32 cellular contexts compared by ENCODE assay signal in the genomic region with DNA sequence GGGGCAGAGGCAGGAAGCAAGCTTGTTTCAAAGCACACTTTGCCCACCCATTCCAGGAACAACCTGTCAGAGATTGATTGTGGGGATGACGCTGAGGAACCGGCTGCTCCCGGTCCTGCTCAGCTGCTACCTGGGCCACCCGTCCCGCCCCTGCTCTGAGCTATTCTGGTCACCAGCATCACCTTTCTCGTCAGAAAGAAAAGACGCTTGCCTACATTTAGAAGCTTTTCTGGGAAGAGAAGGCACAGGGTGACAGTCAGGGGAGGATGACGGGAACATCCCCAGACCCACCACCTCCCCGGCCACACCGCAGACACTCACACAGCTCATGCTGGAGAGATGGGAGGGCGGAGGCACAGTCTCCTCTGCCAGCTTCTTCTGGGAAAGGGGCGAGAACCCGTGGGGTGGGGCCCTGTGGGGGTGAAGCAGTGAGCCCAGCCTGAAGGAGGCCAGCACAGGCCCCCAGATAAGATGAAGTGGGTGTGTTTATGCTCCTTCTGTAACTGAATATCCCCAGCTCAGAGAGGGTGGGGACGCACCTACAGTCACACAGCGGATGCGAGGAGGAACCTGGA.
"Had no signal": no experiment of that assay in that cellular context is flagged by ENCODE, and none has a peak within 500 bp of the region (broad histone marks: within the 10 kb centered on the region; RNA-seq: fewer than 3 reads in every experiment).

No MANE protein-coding gene starts in this region.

- H3K4me1 ChIP-seq: ascending aorta, breast epithelium, esophagus squamous epithelium had no signal

- DNase-seq: activated B cell treated with CpG ODN at 0.5 μM for 24 hours; activated CD4-positive, alpha-beta memory T cell treated with anti-CD3 and anti-CD28 coated beads for 36 hours; activated CD4-positive, alpha-beta T cell treated with anti-CD3 and anti-CD28 coated beads, Interleukin-2, amount 10 ng/mL, durations not matched to agents 24 days and 14 days; activated CD8-positive, alpha-beta memory T cell treated with anti-CD3 and anti-CD28 coated beads, Interleukin-2, amount 10 ng/mL, durations not matched to agents 7 days and 5 days; activated CD8-positive, alpha-beta memory T cell treated with anti-CD3 and anti-CD28 coated beads, Interleukin-2, amount 50 U/mL, for 4 hours; activated CD8-positive, alpha-beta T cell treated with anti-CD3 and anti-CD28 coated beads, Interleukin-2, amount 10 ng/mL, durations not matched to agents 7 days and 5 days; activated effector memory CD4-positive, alpha-beta T cell treated with anti-CD3 and anti-CD28 coated beads, Interleukin-2, amount 50 U/mL, for 16 hours; activated naive CD4-positive, alpha-beta T cell treated with anti-CD3 and anti-CD28 coated beads for 36 hours; activated naive CD8-positive, alpha-beta T cell treated with anti-CD3 and anti-CD28 coated beads, Interleukin-2, amount 10 ng/mL, durations not matched to agents 7 days and 5 days; activated T-cell treated with anti-CD3 and anti-CD28 coated beads, Interleukin-2, amount 50 U/mL, for 1 hour; activated T-cell treated with anti-CD3 and anti-CD28 coated beads, Interleukin-2, amount 50 U/mL, for 48 hours; cortex of kidney; dermis blood vessel endothelial cell; effector CD8-positive, alpha-beta T cell; esophagus squamous epithelium; T-helper 1 cell; T-helper 17 cell; T1000; WERI-Rb-1 had no signal

- H3K27me3 Mint-ChIP-seq: activated B cell treated with CpG ODN at 0.5 μM for 24 hours; activated CD4-positive, alpha-beta memory T cell treated with anti-CD3 and anti-CD28 coated beads for 36 hours; activated CD4-positive, alpha-beta T cell treated with anti-CD3 and anti-CD28 coated beads, Interleukin-2, amount 10 ng/mL, durations not matched to agents 24 days and 14 days; activated CD8-positive, alpha-beta memory T cell treated with anti-CD3 and anti-CD28 coated beads, Interleukin-2, amount 10 ng/mL, durations not matched to agents 7 days and 5 days; activated naive CD8-positive, alpha-beta T cell treated with anti-CD3 and anti-CD28 coated beads, Interleukin-2, amount 10 ng/mL, durations not matched to agents 7 days and 5 days had no signal

- ATAC-seq: activated CD4-positive, CD25-positive, alpha-beta regulatory T cell treated with anti-CD3 and anti-CD28 coated beads, Interleukin-2, amount 50 U/mL, for 24 hours; activated CD8-positive, alpha-beta memory T cell treated with anti-CD3 and anti-CD28 coated beads, Interleukin-2, amount 10 ng/mL, durations not matched to agents 7 days and 5 days; activated CD8-positive, alpha-beta T cell treated with anti-CD3 and anti-CD28 coated beads, Interleukin-2, amount 10 ng/mL, durations not matched to agents 7 days and 5 days; T-helper 17 cell had no signal

- FAIRE-seq: endometrium, endothelial cell of umbilical vein, frontal cortex had no signal

- H3K4me3 Mint-ChIP-seq: activated B cell treated with CpG ODN at 0.5 μM for 24 hours; activated CD4-positive, alpha-beta memory T cell treated with anti-CD3 and anti-CD28 coated beads for 36 hours; activated CD4-positive, alpha-beta T cell treated with anti-CD3 and anti-CD28 coated beads, Interleukin-2, amount 10 ng/mL, durations not matched to agents 24 days and 14 days; activated CD8-positive, alpha-beta memory T cell treated with anti-CD3 and anti-CD28 coated beads, Interleukin-2, amount 10 ng/mL, durations not matched to agents 7 days and 5 days; activated CD8-positive, alpha-beta T cell treated with anti-CD3 and anti-CD28 coated beads, Interleukin-2, amount 10 ng/mL, durations not matched to agents 7 days and 5 days; activated naive CD4-positive, alpha-beta T cell treated with anti-CD3 and anti-CD28 coated beads for 36 hours; activated naive CD4-positive, alpha-beta T cell treated with anti-CD3 and anti-CD28 coated beads, Interleukin-2, amount 50 U/mL, for 24 hours; activated naive CD8-positive, alpha-beta T cell treated with anti-CD3 and anti-CD28 coated beads, Interleukin-2, amount 10 ng/mL, durations not matched to agents 7 days and 5 days; activated T-helper 1 cell treated with anti-CD3 and anti-CD28 coated beads, Interleukin-12 subunit alpha, Interleukin-12 subunit beta, Interleukin-2, Interleukin-4 antibody, amounts not matched to agents 30 ng/mL and 10 ng/mL and 1 ng/mL, durations not matched to agents 14 hours and 24 hours and 36 hours; central memory CD8-positive, alpha-beta T cell; T-helper 17 cell; T-helper 2 cell treated with Interferon-gamma antibody and Interleukin-4, amounts not matched to agents 5 μg/mL and 100 μg/mL, for 36 hours had no signal

- H3K27ac Mint-ChIP-seq: activated B cell treated with CpG ODN at 0.5 μM for 24 hours; activated CD4-positive, alpha-beta memory T cell treated with anti-CD3 and anti-CD28 coated beads for 36 hours; activated CD4-positive, alpha-beta T cell treated with anti-CD3 and anti-CD28 coated beads, Interleukin-2, amount 10 ng/mL, durations not matched to agents 24 days and 14 days; activated CD8-positive, alpha-beta memory T cell treated with anti-CD3 and anti-CD28 coated beads, Interleukin-2, amount 10 ng/mL, durations not matched to agents 7 days and 5 days; activated CD8-positive, alpha-beta T cell treated with anti-CD3 and anti-CD28 coated beads, Interleukin-2, amount 10 ng/mL, durations not matched to agents 7 days and 5 days; activated naive CD4-positive, alpha-beta T cell treated with anti-CD3 and anti-CD28 coated beads for 36 hours; activated naive CD4-positive, alpha-beta T cell treated with anti-CD3 and anti-CD28 coated beads, Interleukin-2, amount 50 U/mL, for 24 hours; activated naive CD8-positive, alpha-beta T cell treated with anti-CD3 and anti-CD28 coated beads, Interleukin-2, amount 10 ng/mL, durations not matched to agents 7 days and 5 days; activated T-helper 1 cell treated with anti-CD3 and anti-CD28 coated beads, Interleukin-12 subunit alpha, Interleukin-12 subunit beta, Interleukin-2, Interleukin-4 antibody, amounts not matched to agents 30 ng/mL and 10 ng/mL and 1 ng/mL, durations not matched to agents 14 hours and 24 hours and 36 hours; activated T-helper 2 cell treated with anti-CD3 and anti-CD28 coated beads, Interferon-gamma antibody, Interleukin-2, Interleukin-4, amounts not matched to agents 10 μg/mL and 5 μg/mL and 100 μg/mL, durations not matched to agents 14 hours and 24 hours and 36 hours; brain; T-helper 17 cell; T-helper 2 cell treated with Interferon-gamma antibody and Interleukin-4, amounts not matched to agents 5 μg/mL and 100 μg/mL, for 36 hours had no signal

- H3K27me3 ChIP-seq: ascending aorta had no signal

- H3K4me1 Mint-ChIP-seq: activated B cell treated with CpG ODN at 0.5 μM for 24 hours; activated CD4-positive, alpha-beta T cell treated with anti-CD3 and anti-CD28 coated beads, Interleukin-2, amount 10 ng/mL, durations not matched to agents 24 days and 14 days; activated CD8-positive, alpha-beta memory T cell treated with anti-CD3 and anti-CD28 coated beads, Interleukin-2, amount 10 ng/mL, durations not matched to agents 7 days and 5 days; activated naive CD4-positive, alpha-beta T cell treated with anti-CD3 and anti-CD28 coated beads, Interleukin-2, amount 50 U/mL, for 24 hours; activated naive CD8-positive, alpha-beta T cell treated with anti-CD3 and anti-CD28 coated beads, Interleukin-2, amount 10 ng/mL, durations not matched to agents 7 days and 5 days; brain; central memory CD8-positive, alpha-beta T cell; T-helper 17 cell had no signal

- H3K36me3 Mint-ChIP-seq: activated CD4-positive, alpha-beta memory T cell treated with anti-CD3 and anti-CD28 coated beads for 36 hours; activated CD8-positive, alpha-beta memory T cell treated with anti-CD3 and anti-CD28 coated beads, Interleukin-2, amount 10 ng/mL, durations not matched to agents 7 days and 5 days; activated naive CD4-positive, alpha-beta T cell treated with anti-CD3 and anti-CD28 coated beads, Interleukin-2, amount 50 U/mL, for 24 hours; activated naive CD8-positive, alpha-beta T cell treated with anti-CD3 and anti-CD28 coated beads, Interleukin-2, amount 10 ng/mL, durations not matched to agents 7 days and 5 days; brain had no signal

- H3K9me3 Mint-ChIP-seq: activated CD4-positive, alpha-beta memory T cell treated with anti-CD3 and anti-CD28 coated beads for 36 hours; activated CD4-positive, alpha-beta T cell treated with anti-CD3 and anti-CD28 coated beads, Interleukin-2, amount 10 ng/mL, durations not matched to agents 24 days and 14 days; activated naive CD4-positive, alpha-beta T cell treated with anti-CD3 and anti-CD28 coated beads, Interleukin-2, amount 50 U/mL, for 24 hours; activated naive CD8-positive, alpha-beta T cell treated with anti-CD3 and anti-CD28 coated beads, Interleukin-2, amount 10 ng/mL, durations not matched to agents 7 days and 5 days; activated T-helper 1 cell treated with anti-CD3 and anti-CD28 coated beads, Interleukin-12 subunit alpha, Interleukin-12 subunit beta, Interleukin-2, Interleukin-4 antibody, amounts not matched to agents 30 ng/mL and 10 ng/mL and 1 ng/mL, durations not matched to agents 14 hours and 24 hours and 36 hours; activated T-helper 2 cell treated with anti-CD3 and anti-CD28 coated beads, Interferon-gamma antibody, Interleukin-2, Interleukin-4, amounts not matched to agents 10 μg/mL and 5 μg/mL and 100 μg/mL, durations not matched to agents 14 hours and 24 hours and 36 hours; T-helper 2 cell treated with Interferon-gamma antibody and Interleukin-4, amounts not matched to agents 5 μg/mL and 100 μg/mL, for 36 hours had no signal

- H3K9me3 ChIP-seq: ascending aorta, esophagus squamous epithelium had no signal

- H3K27ac ChIP-seq: ascending aorta, breast epithelium, epithelial cell of prostate, esophagus squamous epithelium, WERI-Rb-1 had no signal

- H3K36me3 ChIP-seq: ascending aorta, breast epithelium, esophagus squamous epithelium, WERI-Rb-1 had no signal

- H3K4me3 ChIP-seq: ascending aorta, breast epithelium, esophagus squamous epithelium had no signal
